ENCODE assay signal across 9 cellular contexts in genomic region chr2:239308696-239309397, GRCh38.
DNase-seq lines count a peak whose midpoint lies in the region; FAIRE-seq and TF ChIP-seq lines count a peak whose summit lies in the region.
"Had no signal": no experiment of that assay in that cellular context is flagged by ENCODE, and none has a peak within 500 bp of the region (broad histone marks: within the 10 kb centered on the region; RNA-seq: fewer than 3 reads in every experiment).

No MANE protein-coding gene starts in this region.

- H3K4me3 ChIP-seq in GM23248 (peak overlapping the region; percentile 68), brain microvascular endothelial cell (ENCODE audit: low read depth, low read length) (peak overlapping the region; percentile 6), hepatocyte (no peak overlapping the region), skin epidermis (peak overlapping the region in 6 of 7 experiments; percentile 3 to 41 (median 20))

- H3K9me3 ChIP-seq in GM23248 (ENCODE audit: low read depth), result no peaks in the 10 kb centered on the region
- H3K9me3 ChIP-seq in hepatocyte (ENCODE audit: low read depth), result no peaks in the 10 kb centered on the region

- no peaks in the 10 kb centered on the region for H4K20me1 ChIP-seq in GM23248 (ENCODE audit: insufficient read depth)
- H4K20me1 ChIP-seq in hepatocyte (ENCODE audit: insufficient read depth, poor library complexity, severe bottlenecking), result no peaks in the 10 kb centered on the region

- H2AFZ ChIP-seq in GM23248 (peak overlapping the region; percentile 73), hepatocyte (no peak overlapping the region)

- H3K27me3 ChIP-seq in GM23248 (replicated peaks; ENCODE audit: insufficient read depth), result no peaks in the 10 kb centered on the region
- H3K27me3 ChIP-seq in brain microvascular endothelial cell (replicated peaks), result no peaks in the 10 kb centered on the region
- no peaks in the 10 kb centered on the region for H3K27me3 ChIP-seq in hepatocyte

- TF ChIP-seq CTCF in brain microvascular endothelial cell (IDR thresholded peaks at IDR 0.05; ENCODE audit: low read depth, low read length, missing control alignments) (peak; percentile 12), hepatocyte (IDR thresholded peaks at IDR 0.05; ENCODE audit: poor library complexity) (peak; percentile 16)

- H3K27ac ChIP-seq in GM23248 (peak overlapping the region; percentile 76), brain microvascular endothelial cell (peak overlapping the region; percentile 3), hepatocyte (peak overlapping the region; percentile 88), skin epidermis (peak overlapping the region in 18 of 21 experiments; percentile 22 to 85 (median 64))

- in situ Hi-C loops in GM23248 (cut with MboI) (no loop called here), brain microvascular endothelial cell (cut with HindIII; ENCODE audit: low pct_ligation_motif_present, low sequenced_read_pairs) (no loop called here)

- H3K79me2 ChIP-seq in GM23248 (ENCODE audit: insufficient read depth) (peaks cover 33% of the 10 kb centered on the region), hepatocyte (peaks cover 84% of the 10 kb centered on the region)

- H3K4me1 ChIP-seq in GM23248 (ENCODE audit: insufficient read depth) (peaks cover 27% of the 10 kb centered on the region), hepatocyte (ENCODE audit: insufficient read depth) (peaks cover 64% of the 10 kb centered on the region)

- H3K4me2 ChIP-seq in GM23248 (ENCODE audit: unreplicated experiment), result peak overlapping the region; percentile 80
- H3K4me2 ChIP-seq in hepatocyte, result peak overlapping the region; percentile 68

- peak overlapping the region; percentile 83 for H3K9ac ChIP-seq in GM23248

- no peaks in the 10 kb centered on the region for H3F3A ChIP-seq in GM23248 (ENCODE audit: insufficient read depth)

- FAIRE-seq in urothelium cell line (lab: Jason Lieb, UNC), result no peak
- FAIRE-seq: G401.6 had no signal

- 5 to 7% methylated on average over 32 of the region's 32 CpGs for WGBS in GM23248 (ENCODE audit: low coverage in 1 of 2, low lambda C conversion rate in 2 of 2, missing lambda C conversion rate in 2 of 2), 2 experiments
- WGBS in hepatocyte (ENCODE audit: low lambda C conversion rate, missing lambda C conversion rate), result 39% methylated on average over 32 of the region's 32 CpGs

- DNase-seq in GM23248 (peak; percentile 85), brain microvascular endothelial cell (peak; percentile 52), hepatocyte (ENCODE audit: low spot score) (peak; percentile 60), urothelium cell line (ENCODE audit: low spot score) (no peak), SIG-M5 treated with dmso at 0.1 percent for 504 hours (lab: John Stamatoyannopoulos, UW; ENCODE audit: unreplicated experiment) (no peak), NAMALWA (ENCODE audit: low spot score) (no peak), HPDE6-E6E7 (ENCODE audit: extremely low spot score) (no peak)

- H3K9me2 ChIP-seq in GM23248 (ENCODE audit: insufficient read depth), result no peaks in the 10 kb centered on the region
- H3K9me2 ChIP-seq in hepatocyte (replicated peaks; ENCODE audit: insufficient read depth), result no peaks in the 10 kb centered on the region

- H3K36me3 ChIP-seq in GM23248 (ENCODE audit: low read depth) (no peaks in the 10 kb centered on the region), brain microvascular endothelial cell (replicated peaks) (no peaks in the 10 kb centered on the region), hepatocyte (replicated peaks; ENCODE audit: insufficient read depth, low read depth) (no peaks in the 10 kb centered on the region)

Comparison
In these comparisons a context has a peak if more than half of its experiments do, and no peak if none do; other contexts are left out.
1. DNase-seq: peak in GM23248 (single experiment), brain microvascular endothelial cell (single experiment) and hepatocyte (single experiment); none in urothelium cell line (single experiment), SIG-M5 treated with dmso at 0.1 percent for 504 hours (single experiment), NAMALWA (single experiment) and HPDE6-E6E7 (single experiment).
2. H3K27ac ChIP-seq: peak in every context shown above with its lines; median percentile 88 in hepatocyte; 76 in GM23248; 64 in skin epidermis; 3 in brain microvascular endothelial cell.